ENCODE assay signal across 25 cellular contexts in genomic region chr5:101482931-101483330, GRCh38.
"Had no signal": no experiment of that assay in that cellular context is flagged by ENCODE, and none has a peak within 500 bp of the region (broad histone marks: within the 10 kb centered on the region; RNA-seq: fewer than 3 reads in every experiment).

No MANE protein-coding gene starts in this region.

- H3K27ac ChIP-seq: adrenal gland, ascending aorta, brain microvascular endothelial cell, dorsolateral prefrontal cortex, esophagus muscularis mucosa, gastroesophageal sphincter, heart left ventricle, lower lobe of right lung, psoas muscle, transverse colon, uterus had no signal

- H3K27me3 ChIP-seq: adrenal gland, ascending aorta, brain microvascular endothelial cell, dorsolateral prefrontal cortex, esophagus muscularis mucosa, gastroesophageal sphincter, heart left ventricle, transverse colon, uterus had no signal

- DNase-seq: activated B cell treated with CpG ODN at 0.5 μM for 24 hours; activated CD4-positive, alpha-beta T cell treated with anti-CD3 and anti-CD28 coated beads for 36 hours; activated CD4-positive, alpha-beta T cell treated with anti-CD3 and anti-CD28 coated beads, Interleukin-2, amount 50 U/mL, for 48 hours; activated CD8-positive, alpha-beta memory T cell treated with anti-CD3 and anti-CD28 coated beads, Interleukin-2, amount 50 U/mL, for 48 hours; activated naive CD4-positive, alpha-beta T cell; activated T-cell treated with anti-CD3 and anti-CD28 coated beads, Interleukin-2, amount 50 U/mL, for 4 hours; adrenal gland; brain microvascular endothelial cell; central memory CD4-positive, alpha-beta T cell; dorsolateral prefrontal cortex; heart left ventricle; kidney; lower lobe of right lung; naive thymus-derived CD4-positive, alpha-beta T cell; psoas muscle; right cardiac atrium; stimulated activated CD4-positive, alpha-beta T cell treated with anti-CD3 and anti-CD28 coated beads, Interleukin-1b, Interleukin-23, amount 100 ng/mL, for 48 hours; stimulated activated naive CD8-positive, alpha-beta T cell treated with anti-CD3 and anti-CD28 coated beads, Interleukin-15, amount 100 ng/mL, for 72 hours; T-cell; transverse colon; uterus had no signal

- H3K4me3 ChIP-seq: adrenal gland, ascending aorta, dorsolateral prefrontal cortex, esophagus muscularis mucosa, gastroesophageal sphincter, heart left ventricle, lower lobe of right lung, psoas muscle, transverse colon, uterus had no signal

- ATAC-seq: activated CD4-positive, alpha-beta T cell treated with anti-CD3 and anti-CD28 coated beads for 36 hours; activated T-cell treated with anti-CD3 and anti-CD28 coated beads, Interleukin-2, amount 50 U/mL, for 4 hours; gastroesophageal sphincter; heart left ventricle; left lobe of liver; lower lobe of right lung; naive thymus-derived CD4-positive, alpha-beta T cell; psoas muscle; right cardiac atrium; stimulated activated naive CD8-positive, alpha-beta T cell treated with anti-CD3 and anti-CD28 coated beads, Interleukin-15, amount 100 ng/mL, for 72 hours; T-cell had no signal

- H3K36me3 ChIP-seq: adrenal gland, ascending aorta, brain microvascular endothelial cell, esophagus muscularis mucosa, gastroesophageal sphincter, heart left ventricle, lower lobe of right lung, transverse colon, uterus had no signal

- H3K4me1 ChIP-seq: adrenal gland, ascending aorta, esophagus muscularis mucosa, gastroesophageal sphincter, heart left ventricle, lower lobe of right lung, psoas muscle, transverse colon, uterus had no signal

- H3K9me3 ChIP-seq: adrenal gland, ascending aorta, esophagus muscularis mucosa, gastroesophageal sphincter, heart left ventricle, lower lobe of right lung, psoas muscle, transverse colon, uterus had no signal
